13 cellular contexts compared by ENCODE assay signal in the genomic region with DNA sequence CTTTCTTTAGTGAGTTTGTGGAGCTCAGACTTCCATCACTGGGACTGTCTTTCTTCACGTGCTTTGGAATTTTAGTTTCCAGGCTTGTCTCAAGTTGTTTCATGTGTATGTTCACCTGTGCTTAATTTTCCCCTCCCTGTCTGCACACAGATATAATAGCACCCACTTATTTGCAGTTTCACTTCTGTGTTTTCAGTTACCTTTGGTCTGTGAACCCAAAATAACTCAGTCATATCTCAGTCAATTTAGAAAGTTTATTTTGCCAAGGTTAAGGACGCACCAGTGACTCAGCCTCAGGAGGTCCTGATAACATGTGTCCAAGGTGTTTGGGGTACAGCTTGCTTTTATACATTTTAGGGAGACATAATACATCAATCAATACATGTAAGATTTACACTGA.
DNase-seq lines count a peak whose midpoint lies in the region; ATAC-seq and TF ChIP-seq lines count a peak whose summit lies in the region.
"Had no signal": no experiment of that assay in that cellular context is flagged by ENCODE, and none has a peak within 500 bp of the region (broad histone marks: within the 10 kb centered on the region; RNA-seq: fewer than 3 reads in every experiment).

No MANE protein-coding gene starts in this region.

- TF ChIP-seq CTCF in GM10266 (IDR thresholded peaks at IDR 0.05; ENCODE audit: control insufficient read depth, insufficient read depth, low read depth, missing control alignments): no peak
- TF ChIP-seq CTCF in osteoblast (IDR thresholded peaks at IDR 0.05; ENCODE audit: extremely low read depth, low read depth, low read length): no peak
- no peak for TF ChIP-seq CTCF in dorsolateral prefrontal cortex (IDR thresholded peaks at IDR 0.05 in 54 of 56, conservative IDR thresholded peaks at IDR 0.05 in 2 of 56; ENCODE audit: low read depth in 1 of 56, partially characterized antibody in 56 of 56)

- DNase-seq in GM10266 (ENCODE audit: extremely low spot score): peak; percentile 32
- DNase-seq in activated effector memory CD4-positive, alpha-beta T cell treated with Interleukin-2 at 50 U/mL for 16 hours: no peak
- DNase-seq in stimulated activated CD4-positive, alpha-beta T cell treated with anti-CD3 and anti-CD28 coated beads, Interleukin-4, amount 100 ng/mL, for 24 hours: no peak
- DNase-seq in osteoblast (ENCODE audit: insufficient read length, low spot score, missing footprints): no peak
- no peak for DNase-seq in dorsolateral prefrontal cortex
- DNase-seq: activated CD4-positive, CD25-positive, alpha-beta regulatory T cell; activated gamma-delta T cell treated with Interleukin-2 at 50 U/mL for 16 hours; NCI-H1694; upper lobe of left lung had no signal

- H4K20me1 ChIP-seq in osteoblast (ENCODE audit: insufficient read depth, low read length): no peaks in the 10 kb centered on the region

- H2AFZ ChIP-seq in osteoblast (ENCODE audit: low read length): no peak overlapping the region

- ATAC-seq in GM19372 (IDR thresholded peaks at IDR 0.05; ENCODE audit: low read depth, unreplicated experiment): peak; percentile 55
- ATAC-seq in HG02763 (IDR thresholded peaks at IDR 0.05; ENCODE audit: unreplicated experiment): peak; percentile 63
- ATAC-seq in HG03460 (IDR thresholded peaks at IDR 0.05; ENCODE audit: unreplicated experiment): peak; percentile 58
- ATAC-seq: gastroesophageal sphincter had no signal

- H3K4me2 ChIP-seq in osteoblast (ENCODE audit: insufficient read depth, low read length): no peak overlapping the region

- intact Hi-C loops in dorsolateral prefrontal cortex (cut with DNase I): no loop called here

- H3K4me3 ChIP-seq in osteoblast (ENCODE audit: insufficient read depth, low read length): no peak overlapping the region
- H3K4me3 ChIP-seq in dorsolateral prefrontal cortex: no peak overlapping the region
- H3K4me3 ChIP-seq: gastroesophageal sphincter, upper lobe of left lung had no signal

- no peaks in the 10 kb centered on the region for H3K9me3 ChIP-seq in osteoblast (ENCODE audit: low read depth, low read length)
- H3K9me3 ChIP-seq: gastroesophageal sphincter, upper lobe of left lung had no signal

- no peaks in the 10 kb centered on the region for H3K27me3 ChIP-seq in osteoblast (ENCODE audit: insufficient read depth, low read length)
- peaks cover 0 to 6% (median 0%) of the 10 kb centered on the region in 45 donors for H3K27me3 ChIP-seq in dorsolateral prefrontal cortex
- H3K27me3 ChIP-seq: gastroesophageal sphincter, upper lobe of left lung had no signal

- H3K36me3 ChIP-seq in osteoblast (ENCODE audit: insufficient read depth, low read length): no peaks in the 10 kb centered on the region
- H3K36me3 ChIP-seq: gastroesophageal sphincter, upper lobe of left lung had no signal

- no peaks in the 10 kb centered on the region for H3K79me2 ChIP-seq in osteoblast (ENCODE audit: insufficient read depth, low read length)

- no peaks in the 10 kb centered on the region for H3K4me1 ChIP-seq in osteoblast (ENCODE audit: insufficient read depth, low read length)
- H3K4me1 ChIP-seq: gastroesophageal sphincter, upper lobe of left lung had no signal

- H3K27ac ChIP-seq in osteoblast (ENCODE audit: low read depth, low read length) (no peak overlapping the region), dorsolateral prefrontal cortex (no peak overlapping the region)
- H3K27ac ChIP-seq: gastroesophageal sphincter, upper lobe of left lung had no signal
